In genomic region chr17:58631523-58632323, GRCh38 we compare ENCODE assay signal across 1 cellular context.
TF ChIP-seq lines count a peak whose summit lies in the region.

No MANE protein-coding gene starts in this region.

TF ChIP-seq in HEK293, 187 proteins besides CTCF, POLR2A, EP300 and RAD21 (continued from another document):
- TF ChIP-seq ZBTB49 (tag by site-specific recombination; IDR thresholded peaks at IDR 0.05; ENCODE audit: low read depth) (no peak), KLF9 (tag by site-specific recombination; IDR thresholded peaks at IDR 0.05; ENCODE audit: low read depth) (no peak), ZNF433 (tag by site-specific recombination; IDR thresholded peaks at IDR 0.05; ENCODE audit: low read depth) (no peak), IKZF3 (tag by site-specific recombination; IDR thresholded peaks at IDR 0.05) (peak; percentile 35; the same call in 1 of the 2 replicates), ZNF148 (tag by site-specific recombination; IDR thresholded peaks at IDR 0.05; ENCODE audit: borderline replicate concordance) (no peak), ZNF629 (tag by site-specific recombination; IDR thresholded peaks at IDR 0.05) (peak; percentile 88), BCL11A (tag by site-specific recombination; IDR thresholded peaks at IDR 0.05; ENCODE audit: low read depth) (peak; percentile 47; the same call in 1 of the 2 replicates), ZNF610 (tag by site-specific recombination; IDR thresholded peaks at IDR 0.05; ENCODE audit: borderline replicate concordance) (peak; percentile 65), REST (tag by site-specific recombination; IDR thresholded peaks at IDR 0.05) (peak; percentile 88), SETDB1 (IDR thresholded peaks at IDR 0.05; ENCODE audit: insufficient read length, low read length) (peak; percentile 57), ZNF785 (tag by site-specific recombination; IDR thresholded peaks at IDR 0.05) (no peak), ZNF335 (tag by site-specific recombination; conservative IDR thresholded peaks at IDR 0.05) (peak; percentile 80; the same call in 1 of the 2 replicates), ZNF416 (tag by site-specific recombination; IDR thresholded peaks at IDR 0.05) (no peak), OVOL3 (tag by site-specific recombination; IDR thresholded peaks at IDR 0.05) (peak; percentile 47), ZNF514 (tag by site-specific recombination; IDR thresholded peaks at IDR 0.05) (no peak), ZFHX2 (tag by site-specific recombination; conservative IDR thresholded peaks at IDR 0.05) (no peak), SP2 (tag by site-specific recombination; IDR thresholded peaks at IDR 0.05) (peak; percentile 22; the same call in 1 of the 2 replicates), ZNF548 (tag by site-specific recombination; IDR thresholded peaks at IDR 0.05) (no peak), ZBTB21 (tag by site-specific recombination; IDR thresholded peaks at IDR 0.05) (no peak; the same call in none of the 2 replicates), ZNF391 (tag by site-specific recombination; IDR thresholded peaks at IDR 0.05; ENCODE audit: borderline replicate concordance, low read depth) (peak; percentile 82; the same call in 1 of the 2 replicates), ZNF16 (tag by site-specific recombination; IDR thresholded peaks at IDR 0.05; ENCODE audit: low read depth) (peak; percentile 31; the same call in 1 of the 2 replicates), ZNF394 (tag by site-specific recombination; IDR thresholded peaks at IDR 0.05; ENCODE audit: borderline replicate concordance) (peak; percentile 80; the same call in 1 of the 2 replicates), SP3 (tag by site-specific recombination; IDR thresholded peaks at IDR 0.05) (peak; percentile 80), ZNF133 (tag by site-specific recombination; IDR thresholded peaks at IDR 0.05) (no peak), ZNF571 (tag by site-specific recombination; IDR thresholded peaks at IDR 0.05) (no peak), ZNF76 (tag by site-specific recombination; IDR thresholded peaks at IDR 0.05; ENCODE audit: borderline replicate concordance, low read depth) (peak; percentile 79), ZBTB1 (tag by site-specific recombination; IDR thresholded peaks at IDR 0.05) (no peak), ZNF223 (tag by site-specific recombination; IDR thresholded peaks at IDR 0.05) (no peak), ZNF37A (tag by site-specific recombination; IDR thresholded peaks at IDR 0.05) (no peak), ZNF2 (tag by site-specific recombination; IDR thresholded peaks at IDR 0.05) (peak; percentile 98), ZNF600 (tag by site-specific recombination; IDR thresholded peaks at IDR 0.05) (peak; percentile 95), GLI4 (tag by site-specific recombination; IDR thresholded peaks at IDR 0.05) (peak; percentile 90), ZNF221 (tag by site-specific recombination; IDR thresholded peaks at IDR 0.05; ENCODE audit: borderline replicate concordance) (no peak)
- TF ChIP-seq, protein P1, sequence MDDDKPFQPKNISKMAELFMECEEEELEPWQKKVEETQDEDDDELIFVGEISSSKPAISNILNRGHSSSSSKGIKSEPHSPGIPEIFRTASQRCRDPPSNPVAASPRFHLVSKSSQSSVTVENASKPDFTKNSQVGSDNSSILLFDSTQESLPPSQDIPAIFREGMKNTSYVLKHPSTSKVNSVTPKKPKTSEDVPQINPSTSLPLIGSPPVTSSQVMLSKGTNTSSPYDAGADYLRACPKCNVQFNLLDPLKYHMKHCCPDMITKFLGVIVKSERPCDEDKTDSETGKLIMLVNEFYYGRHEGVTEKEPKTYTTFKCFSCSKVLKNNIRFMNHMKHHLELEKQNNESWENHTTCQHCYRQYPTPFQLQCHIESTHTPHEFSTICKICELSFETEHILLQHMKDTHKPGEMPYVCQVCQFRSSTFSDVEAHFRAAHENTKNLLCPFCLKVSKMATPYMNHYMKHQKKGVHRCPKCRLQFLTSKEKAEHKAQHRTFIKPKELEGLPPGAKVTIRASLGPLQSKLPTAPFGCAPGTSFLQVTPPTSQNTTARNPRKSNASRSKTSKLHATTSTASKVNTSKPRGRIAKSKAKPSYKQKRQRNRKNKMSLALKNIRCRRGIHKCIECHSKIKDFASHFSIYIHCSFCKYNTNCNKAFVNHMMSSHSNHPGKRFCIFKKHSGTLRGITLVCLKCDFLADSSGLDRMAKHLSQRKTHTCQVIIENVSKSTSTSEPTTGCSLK (tag by site-specific recombination; IDR thresholded peaks at IDR 0.05), result no peak
- TF ChIP-seq, protein P2, sequence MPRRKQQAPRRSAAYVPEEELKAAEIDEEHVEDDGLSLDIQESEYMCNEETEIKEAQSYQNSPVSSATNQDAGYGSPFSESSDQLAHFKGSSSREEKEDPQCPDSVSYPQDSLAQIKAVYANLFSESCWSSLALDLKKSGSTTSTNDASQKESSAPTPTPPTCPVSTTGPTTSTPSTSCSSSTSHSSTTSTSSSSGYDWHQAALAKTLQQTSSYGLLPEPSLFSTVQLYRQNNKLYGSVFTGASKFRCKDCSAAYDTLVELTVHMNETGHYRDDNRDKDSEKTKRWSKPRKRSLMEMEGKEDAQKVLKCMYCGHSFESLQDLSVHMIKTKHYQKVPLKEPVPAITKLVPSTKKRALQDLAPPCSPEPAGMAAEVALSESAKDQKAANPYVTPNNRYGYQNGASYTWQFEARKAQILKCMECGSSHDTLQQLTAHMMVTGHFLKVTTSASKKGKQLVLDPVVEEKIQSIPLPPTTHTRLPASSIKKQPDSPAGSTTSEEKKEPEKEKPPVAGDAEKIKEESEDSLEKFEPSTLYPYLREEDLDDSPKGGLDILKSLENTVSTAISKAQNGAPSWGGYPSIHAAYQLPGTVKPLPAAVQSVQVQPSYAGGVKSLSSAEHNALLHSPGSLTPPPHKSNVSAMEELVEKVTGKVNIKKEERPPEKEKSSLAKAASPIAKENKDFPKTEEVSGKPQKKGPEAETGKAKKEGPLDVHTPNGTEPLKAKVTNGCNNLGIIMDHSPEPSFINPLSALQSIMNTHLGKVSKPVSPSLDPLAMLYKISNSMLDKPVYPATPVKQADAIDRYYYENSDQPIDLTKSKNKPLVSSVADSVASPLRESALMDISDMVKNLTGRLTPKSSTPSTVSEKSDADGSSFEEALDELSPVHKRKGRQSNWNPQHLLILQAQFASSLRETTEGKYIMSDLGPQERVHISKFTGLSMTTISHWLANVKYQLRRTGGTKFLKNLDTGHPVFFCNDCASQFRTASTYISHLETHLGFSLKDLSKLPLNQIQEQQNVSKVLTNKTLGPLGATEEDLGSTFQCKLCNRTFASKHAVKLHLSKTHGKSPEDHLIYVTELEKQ (tag by site-specific recombination; IDR thresholded peaks at IDR 0.05; ENCODE audit: borderline replicate concordance), result no peak; the same call in 1 of the 2 replicates
- TF ChIP-seq, protein P3, sequence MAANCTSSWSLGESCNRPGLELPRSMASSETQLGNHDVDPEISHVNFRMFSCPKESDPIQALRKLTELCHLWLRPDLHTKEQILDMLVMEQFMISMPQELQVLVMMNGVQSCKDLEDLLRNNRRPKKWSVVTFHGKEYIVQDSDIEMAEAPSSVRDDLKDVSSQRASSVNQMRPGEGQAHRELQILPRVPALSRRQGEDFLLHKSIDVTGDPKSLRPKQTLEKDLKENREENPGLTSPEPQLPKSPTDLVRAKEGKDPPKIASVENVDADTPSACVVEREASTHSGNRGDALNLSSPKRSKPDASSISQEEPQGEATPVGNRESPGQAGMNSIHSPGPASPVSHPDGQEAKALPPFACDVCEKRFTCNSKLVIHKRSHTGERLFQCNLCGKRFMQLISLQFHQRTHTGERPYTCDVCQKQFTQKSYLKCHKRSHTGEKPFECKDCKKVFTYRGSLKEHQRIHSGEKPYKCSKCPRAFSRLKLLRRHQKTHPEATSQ (tag by site-specific recombination; IDR thresholded peaks at IDR 0.05), result peak; percentile 60; the same call in 1 of the 2 replicates
- TF ChIP-seq, protein P4, sequence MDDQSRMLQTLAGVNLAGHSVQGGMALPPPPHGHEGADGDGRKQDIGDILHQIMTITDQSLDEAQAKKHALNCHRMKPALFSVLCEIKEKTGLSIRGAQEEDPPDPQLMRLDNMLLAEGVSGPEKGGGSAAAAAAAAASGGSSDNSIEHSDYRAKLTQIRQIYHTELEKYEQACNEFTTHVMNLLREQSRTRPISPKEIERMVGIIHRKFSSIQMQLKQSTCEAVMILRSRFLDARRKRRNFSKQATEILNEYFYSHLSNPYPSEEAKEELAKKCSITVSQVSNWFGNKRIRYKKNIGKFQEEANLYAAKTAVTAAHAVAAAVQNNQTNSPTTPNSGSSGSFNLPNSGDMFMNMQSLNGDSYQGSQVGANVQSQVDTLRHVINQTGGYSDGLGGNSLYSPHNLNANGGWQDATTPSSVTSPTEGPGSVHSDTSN (CRISPR knock-in tag; IDR thresholded peaks at IDR 0.05), result no peak
